ENCODE assay signal across 1 cellular context in genomic region chr11:27497284-27497866, GRCh38.
TF ChIP-seq lines count a peak whose summit lies in the region.

No MANE protein-coding gene starts in this region.

TF ChIP-seq in GM23338, 12 proteins besides CTCF, POLR2A, EP300 and RAD21 (continued from another document):
- TF ChIP-seq ZNF462 (CRISPR knock-in tag; IDR thresholded peaks at IDR 0.05) (no peak), ZNF331 (CRISPR knock-in tag; IDR thresholded peaks at IDR 0.05; ENCODE audit: low read depth) (no peak)
